21 cellular contexts compared by ENCODE assay signal in genomic region chr6:94196891-94197290, GRCh38.
DNase-seq lines count a peak whose midpoint lies in the region; ATAC-seq and TF ChIP-seq lines count a peak whose summit lies in the region.
"Had no signal": no experiment of that assay in that cellular context is flagged by ENCODE, and none has a peak within 500 bp of the region (broad histone marks: within the 10 kb centered on the region; RNA-seq: fewer than 3 reads in every experiment).

No MANE protein-coding gene starts in this region.

- H3K27me3 ChIP-seq in H9 (ENCODE audit: insufficient read depth, low read length): no peaks in the 10 kb centered on the region
- H3K27me3 ChIP-seq: MG63, SJSA1 had no signal

- TF ChIP-seq CTCF in H9 (conservative IDR thresholded peaks at IDR 0.05) (no peak), progenitor cell of endocrine pancreas (IDR thresholded peaks at IDR 0.05; ENCODE audit: unreplicated experiment) (no peak)

- no peak overlapping the region for H3K23ac ChIP-seq in H9 (ENCODE audit: insufficient read length, low read depth, low read length)

- no peak overlapping the region for H2BK5ac ChIP-seq in H9 (ENCODE audit: insufficient read length, low read length)

- peaks cover 0 to 2% of the 10 kb centered on the region in 2 experiments; a peak in 1 of 5 replicates for H3K9me3 Mint-ChIP-seq in H9
- H3K9me3 Mint-ChIP-seq in progenitor cell of endocrine pancreas (ENCODE audit: low read depth): no peaks in the 10 kb centered on the region

- H3K14ac ChIP-seq in H9 (ENCODE audit: insufficient read depth, low read length): no peak overlapping the region

- H2BK12ac ChIP-seq in H9 (ENCODE audit: insufficient read length, low read depth, low read length): no peak overlapping the region

- no peak overlapping the region for H3K4ac ChIP-seq in H9 (ENCODE audit: low read depth, low read length)

- no peak for ATAC-seq in HG03460 (IDR thresholded peaks at IDR 0.05; ENCODE audit: unreplicated experiment)
- ATAC-seq: CD8-positive, alpha-beta T cell; K562; Right ventricle myocardium inferior had no signal

- no peak overlapping the region for H2AFZ ChIP-seq in H9 (ENCODE audit: low read length)

- no peak overlapping the region for H4K5ac ChIP-seq in H9 (ENCODE audit: insufficient read length, low read depth, low read length)

- DNase-seq in H9: no peak
- DNase-seq in NCI-H82 treated with DMSO at 0.1 percent for 48 hours (lab: John Stamatoyannopoulos, UW; ENCODE audit: unreplicated experiment): peak; percentile 20
- peak; percentile 64 for DNase-seq in inferior parietal cortex (ENCODE audit: extremely low spot score)
- DNase-seq in progenitor cell of endocrine pancreas (ENCODE audit: low spot score, unreplicated experiment): no peak
- no peak for DNase-seq in HT-29 (ENCODE audit: low spot score)
- DNase-seq in HuH-7 (ENCODE audit: low spot score): no peak
- DNase-seq: ACHN; CD8-positive, alpha-beta T cell; GF-D8; HCEC 1CT; MG63; NCI-H1417 treated with DMSO at 0.1 percent for 48 hours; NCI-H187; NCI-H2107; NCI-H2227 treated with DMSO at 0.1 percent for 48 hours; NCI-H510A treated with DMSO at 0.1 percent for 48 hours; T-helper 1 cell had no signal

- no peak overlapping the region for H3K4me2 ChIP-seq in H9 (ENCODE audit: insufficient read depth, insufficient read length, low read length)

- H3K27me3 Mint-ChIP-seq in H9 (ENCODE audit: low read depth) (no peaks in the 10 kb centered on the region), progenitor cell of endocrine pancreas (no peaks in the 10 kb centered on the region)

- no peak overlapping the region for H4K91ac ChIP-seq in H9 (ENCODE audit: insufficient read length, low read depth, low read length)

- no peak overlapping the region for H3K18ac ChIP-seq in H9 (ENCODE audit: insufficient read length, low read depth, low read length)

- no peaks in the 10 kb centered on the region for H3K9me3 ChIP-seq in H9 (ENCODE audit: control insufficient read depth, low read depth, low read length)
- H3K9me3 ChIP-seq: MG63 had no signal

- H3K4me1 Mint-ChIP-seq in H9 (peaks cover 11 to 12% of the 10 kb centered on the region in 2 experiments), progenitor cell of endocrine pancreas (ENCODE audit: low read depth) (no peaks in the 10 kb centered on the region)

- H3K27ac Mint-ChIP-seq in H9: no peak overlapping the region
- no peak overlapping the region for H3K27ac Mint-ChIP-seq in progenitor cell of endocrine pancreas
- H3K27ac Mint-ChIP-seq: CD8-positive, alpha-beta T cell had no signal

- H3K56ac ChIP-seq in H9 (ENCODE audit: insufficient read length, low read depth, low read length): no peak overlapping the region

- H3K4me3 Mint-ChIP-seq in H9: no peak overlapping the region
- no peak overlapping the region for H3K4me3 Mint-ChIP-seq in progenitor cell of endocrine pancreas (ENCODE audit: low read depth)
- H3K4me3 Mint-ChIP-seq: CD8-positive, alpha-beta T cell had no signal

- H3K36me3 Mint-ChIP-seq in H9 (ENCODE audit: insufficient read depth in 1 of 3, low read depth in 3 of 3): no peaks in the 10 kb centered on the region
- no peaks in the 10 kb centered on the region for H3K36me3 Mint-ChIP-seq in progenitor cell of endocrine pancreas (ENCODE audit: insufficient read depth)
- H3K36me3 Mint-ChIP-seq: CD8-positive, alpha-beta T cell had no signal

- H2BK20ac ChIP-seq in H9 (ENCODE audit: low read depth, low read length, poor library complexity, severe bottlenecking): peak overlapping the region; percentile 45

- H3K27ac ChIP-seq in H9 (ENCODE audit: insufficient read length, low read depth, low read length): no peak overlapping the region
- H3K27ac ChIP-seq: SJSA1 had no signal

- no peak overlapping the region for H2BK15ac ChIP-seq in H9 (ENCODE audit: low read depth, low read length)

- H3K79me2 ChIP-seq in H9 (ENCODE audit: insufficient read depth, low read length): no peaks in the 10 kb centered on the region

- H3K79me1 ChIP-seq in H9 (ENCODE audit: insufficient read depth, low read depth, low read length, poor library complexity, severe bottlenecking): no peaks in the 10 kb centered on the region

- no peak overlapping the region for H2BK120ac ChIP-seq in H9 (ENCODE audit: low read depth, low read length, poor library complexity, severe bottlenecking)

- no peak overlapping the region for H3K9ac ChIP-seq in H9 (ENCODE audit: extremely low read depth, insufficient read length, low read length)

- WGBS in H9 (ENCODE audit: extremely low coverage, insufficient read length, low lambda C conversion rate): no CpG with 5 or more reads among the region's 5 CpGs

- no peak overlapping the region for H4K8ac ChIP-seq in H9 (replicated peaks; ENCODE audit: insufficient read length, low read depth, low read length)

- no peak overlapping the region for H3T11ph ChIP-seq in H9 (ENCODE audit: low read length)

- H3K23me2 ChIP-seq in H9 (ENCODE audit: insufficient read length, low read depth, low read length, poor library complexity, severe bottlenecking): no peaks in the 10 kb centered on the region

- H3K4me1 ChIP-seq in H9 (ENCODE audit: insufficient read depth, low read length): peaks cover 3% of the 10 kb centered on the region; the same call in 1 of the 2 replicates
- H3K4me1 ChIP-seq: SJSA1 had no signal

- no peak overlapping the region for H2AK5ac ChIP-seq in H9 (ENCODE audit: insufficient read length, low read length)

- no peaks in the 10 kb centered on the region for H4K20me1 ChIP-seq in H9 (ENCODE audit: control insufficient read depth, insufficient read depth, insufficient read length)

Comparison
In these comparisons a context has a peak if more than half of its experiments do, and no peak if none do; other contexts are left out.
1. DNase-seq: peak in NCI-H82 treated with DMSO at 0.1 percent for 48 hours (single experiment) and inferior parietal cortex (single experiment); none in H9 (single experiment), progenitor cell of endocrine pancreas (single experiment), HT-29 (single experiment) and HuH-7 (single experiment).